15 cellular contexts compared by ENCODE assay signal in genomic region chr12:119259483-119259882, GRCh38.
"Had no signal": no experiment of that assay in that cellular context is flagged by ENCODE, and none has a peak within 500 bp of the region (broad histone marks: within the 10 kb centered on the region; RNA-seq: fewer than 3 reads in every experiment).

No MANE protein-coding gene starts in this region.

- H3K36me3 ChIP-seq: adrenal gland, esophagus muscularis mucosa, gastroesophageal sphincter, heart right ventricle, neutrophil, pancreas, WERI-Rb-1 had no signal

- H3K4me3 ChIP-seq: adrenal gland, esophagus muscularis mucosa, gastroesophageal sphincter, heart right ventricle, pancreas had no signal

- H3K4me1 ChIP-seq: adrenal gland, gastroesophageal sphincter, pancreas had no signal

- DNase-seq: activated CD4-positive, alpha-beta T cell treated with anti-CD3 and anti-CD28 coated beads, Interleukin-2, amount 50 U/mL, for 4 hours; activated gamma-delta T cell; effector CD8-positive, alpha-beta T cell; heart right ventricle; immature natural killer cell; pancreas; stimulated activated CD8-positive, alpha-beta memory T cell treated with anti-CD3 and anti-CD28 coated beads, Interleukin-4, amount 100 ng/mL, for 48 hours; stimulated activated naive CD4-positive, alpha-beta T cell; T-cell; T1000; WERI-Rb-1 had no signal

- H3K27me3 ChIP-seq: adrenal gland, esophagus muscularis mucosa, gastroesophageal sphincter, heart right ventricle, pancreas had no signal

- H3K9me3 ChIP-seq: adrenal gland, neutrophil, pancreas had no signal

- H3K27ac ChIP-seq: esophagus muscularis mucosa, gastroesophageal sphincter, heart right ventricle, neutrophil, pancreas, WERI-Rb-1 had no signal
